12 cellular contexts compared by ENCODE assay signal in genomic region chr4:153038493-153039311, GRCh38.
DNase-seq lines count a peak whose midpoint lies in the region; ATAC-seq, FAIRE-seq and TF ChIP-seq lines count a peak whose summit lies in the region.
"Had no signal": no experiment of that assay in that cellular context is flagged by ENCODE, and none has a peak within 500 bp of the region (broad histone marks: within the 10 kb centered on the region; RNA-seq: fewer than 3 reads in every experiment).

No MANE protein-coding gene starts in this region.

- no peaks in the 10 kb centered on the region for H3K4me1 ChIP-seq in endothelial cell of umbilical vein (ENCODE audit: control insufficient read depth, extremely low read depth, insufficient read depth, low read length)
- peaks cover 2% of the 10 kb centered on the region for H3K4me1 ChIP-seq in prostate gland (replicated peaks)
- H3K4me1 ChIP-seq: ascending aorta had no signal

- BruUV-seq in endothelial cell of umbilical vein (replicated peaks; lab: Mats Ljungman, UMichigan): no TSS peak

- no peak overlapping the region for H3K9ac ChIP-seq in endothelial cell of umbilical vein (replicated peaks; ENCODE audit: extremely low read depth, insufficient read depth, low read length)

- H3K9me3 ChIP-seq in endothelial cell of umbilical vein (replicated peaks; ENCODE audit: control insufficient read depth, insufficient read depth, low read length) (no peaks in the 10 kb centered on the region), prostate gland (no peaks in the 10 kb centered on the region)
- H3K9me3 ChIP-seq: ascending aorta had no signal

- peaks cover 4% of the 10 kb centered on the region for H3K27me3 Mint-ChIP-seq in activated CD8-positive, alpha-beta T cell treated with anti-CD3 and anti-CD28 coated beads for 36 hours

- TF ChIP-seq CTCF in endothelial cell of umbilical vein (IDR thresholded peaks at IDR 0.05; ENCODE audit: extremely low read depth in 1 of 2, insufficient read depth in 1 of 2, low read depth in 1 of 2, low read length in 2 of 2) (no peak), prostate gland (IDR thresholded peaks at IDR 0.05) (no peak)
- no peak for TF ChIP-seq CTCF in activated CD8-positive, alpha-beta T cell treated with anti-CD3 and anti-CD28 coated beads for 36 hours (IDR thresholded peaks at IDR 0.05)

- H3K4me2 ChIP-seq in endothelial cell of umbilical vein (ENCODE audit: insufficient read depth, low read length): no peak overlapping the region

- DNase-seq in NCI-H526 (lab: John Stamatoyannopoulos, UW) (peak; percentile 41 to 50), NCI-H526 treated with DMSO at 0.1 percent for 48 hours (lab: John Stamatoyannopoulos, UW) (no peak), NCI-H510A treated with DMSO at 0.1 percent for 48 hours (lab: John Stamatoyannopoulos, UW) (peak; percentile 94), endothelial cell of umbilical vein (ENCODE audit: low read depth, low spot score) (peak; percentile 15), prostate gland (ENCODE audit: low spot score) (peak; percentile 42), COLO829 (ENCODE audit: low spot score) (no peak)
- no peak for DNase-seq in activated CD8-positive, alpha-beta T cell treated with anti-CD3 and anti-CD28 coated beads for 36 hours
- DNase-seq: Calu3; stimulated activated CD4-positive, alpha-beta T cell treated with anti-CD3 and anti-CD28 coated beads, Interleukin-1b, Interleukin-23, amount 100 ng/mL, for 48 hours; trophoblast cell had no signal

- H2AFZ ChIP-seq in endothelial cell of umbilical vein (ENCODE audit: low read depth, low read length): no peak overlapping the region

- no peak overlapping the region for H3K27ac Mint-ChIP-seq in activated CD8-positive, alpha-beta T cell treated with anti-CD3 and anti-CD28 coated beads for 36 hours

- ATAC-seq in activated CD8-positive, alpha-beta T cell treated with anti-CD3 and anti-CD28 coated beads for 36 hours: no peak
- ATAC-seq in GM18907 (IDR thresholded peaks at IDR 0.05; ENCODE audit: unreplicated experiment): no peak

- dilution Hi-C loops in endothelial cell of umbilical vein (cut with MboI; ENCODE audit: extremely low pct_ligation_motif_present, low sequenced_read_pairs): no loop called here

- H3K4me3 ChIP-seq in endothelial cell of umbilical vein (replicated peaks in 1 of 3; ENCODE audit: insufficient read depth in 1 of 3, low read depth in 1 of 3, low read length in 3 of 3): no peak overlapping the region
- no peak overlapping the region for H3K4me3 ChIP-seq in prostate gland
- H3K4me3 ChIP-seq: ascending aorta had no signal

- no peak overlapping the region for H3K4me3 Mint-ChIP-seq in activated CD8-positive, alpha-beta T cell treated with anti-CD3 and anti-CD28 coated beads for 36 hours

- no peaks in the 10 kb centered on the region for H3K9me1 ChIP-seq in endothelial cell of umbilical vein (replicated peaks; ENCODE audit: control insufficient read depth, extremely low read depth, insufficient read depth, low read length)

- intact Hi-C loops in endothelial cell of umbilical vein (cut with micrococcal nuclease): no loop called here
- intact Hi-C loops in prostate gland (cut with DNase I): no loop called here
- intact Hi-C loops in activated CD8-positive, alpha-beta T cell treated with anti-CD3 and anti-CD28 coated beads for 36 hours (cut with micrococcal nuclease): no loop called here

- no peaks in the 10 kb centered on the region for H3K36me3 Mint-ChIP-seq in activated CD8-positive, alpha-beta T cell treated with anti-CD3 and anti-CD28 coated beads for 36 hours (ENCODE audit: low read depth)

- H3K27me3 ChIP-seq in endothelial cell of umbilical vein (ENCODE audit: control insufficient read depth in 2 of 2, insufficient read depth in 2 of 2, low read length in 2 of 2): peaks cover 2% of the 10 kb centered on the region in 2 experiments
- no peaks in the 10 kb centered on the region for H3K27me3 ChIP-seq in prostate gland (replicated peaks; ENCODE audit: insufficient read depth)
- H3K27me3 ChIP-seq: ascending aorta had no signal

- no peaks in the 10 kb centered on the region for H3K9me3 Mint-ChIP-seq in activated CD8-positive, alpha-beta T cell treated with anti-CD3 and anti-CD28 coated beads for 36 hours

- no peaks in the 10 kb centered on the region for H3K79me2 ChIP-seq in endothelial cell of umbilical vein (ENCODE audit: control insufficient read depth, insufficient read depth, low read length)

- peak; percentile 24 for FAIRE-seq in endothelial cell of umbilical vein (lab: Jason Lieb, UNC)

- H3K4me1 Mint-ChIP-seq in activated CD8-positive, alpha-beta T cell treated with anti-CD3 and anti-CD28 coated beads for 36 hours (ENCODE audit: low read depth): no peaks in the 10 kb centered on the region

- no peaks in the 10 kb centered on the region for H4K20me1 ChIP-seq in endothelial cell of umbilical vein (replicated peaks; ENCODE audit: control insufficient read depth, extremely low read depth, insufficient read depth, low read length)

- H3K27ac ChIP-seq in endothelial cell of umbilical vein (ENCODE audit: insufficient read depth, low read depth, low read length) (no peak overlapping the region), prostate gland (peak overlapping the region in 1 of 2 donors; percentile 52)
- H3K27ac ChIP-seq: ascending aorta had no signal

- POLR2A ChIA-PET in endothelial cell of umbilical vein (lab: Charles Lee): no interaction called here
- POLR2A ChIA-PET in activated CD8-positive, alpha-beta T cell treated with anti-CD3 and anti-CD28 coated beads for 36 hours (lab: Charles Lee): interaction anchor here (0.6 to 1.4 kb wide), 3 partner anchors 13 to 468 kb away, joined by 3 read pairs; no protein-coding TSS in a partner anchor

- H3K36me3 ChIP-seq in endothelial cell of umbilical vein (ENCODE audit: control insufficient read depth in 2 of 2, extremely low read depth in 1 of 2, insufficient read depth in 2 of 2, low read length in 2 of 2) (no peaks in the 10 kb centered on the region), prostate gland (no peaks in the 10 kb centered on the region)
- H3K36me3 ChIP-seq: ascending aorta had no signal

- CTCF ChIA-PET in endothelial cell of umbilical vein (lab: Charles Lee): no interaction called here
- CTCF ChIA-PET in activated CD8-positive, alpha-beta T cell treated with anti-CD3 and anti-CD28 coated beads for 36 hours (lab: Charles Lee): no interaction called here

- 56% methylated on average over 11 of the region's 11 CpGs for WGBS in prostate gland

- TF ChIP-seq POLR2A in endothelial cell of umbilical vein (IDR thresholded peaks at IDR 0.05; ENCODE audit: low read depth, low read length): no peak
- TF ChIP-seq POLR2A in prostate gland (IDR thresholded peaks at IDR 0.05): no peak

TF ChIP-seq in endothelial cell of umbilical vein, 7 proteins besides CTCF, POLR2A, EP300 and RAD21:
- no peak for TF ChIP-seq GATA2 (IDR thresholded peaks at IDR 0.05; ENCODE audit: insufficient read depth, insufficient read length, low read depth, low read length)
- TF ChIP-seq MYC (IDR thresholded peaks at IDR 0.05; ENCODE audit: low read depth, low read length): no peak
- no peak for TF ChIP-seq JUN (IDR thresholded peaks at IDR 0.05; ENCODE audit: borderline replicate concordance, insufficient read depth, insufficient read length, low read depth)
- no peak for TF ChIP-seq FOS (IDR thresholded peaks at IDR 0.05; ENCODE audit: borderline replicate concordance, insufficient read depth, low read length)
- no peak for TF ChIP-seq EZH2 (IDR thresholded peaks at IDR 0.05; ENCODE audit: borderline replicate concordance, low read depth, low read length, severe bottlenecking)
- no peak for TF ChIP-seq MAX (IDR thresholded peaks at IDR 0.05; ENCODE audit: insufficient read depth, insufficient read length)
- TF ChIP-seq POLR2AphosphoS5 (IDR thresholded peaks at IDR 0.05; ENCODE audit: insufficient read depth, low read depth, low read length): no peak
TF ChIP-seq in endothelial cell of umbilical vein: peak in this region for 0.

Comparison
In these comparisons a context has a peak if more than half of its experiments do, and no peak if none do; other contexts are left out.
1. DNase-seq: peak in NCI-H526 (2 of 2), NCI-H510A treated with DMSO at 0.1 percent for 48 hours (single experiment), endothelial cell of umbilical vein (single experiment) and prostate gland (single experiment); none in NCI-H526 treated with DMSO at 0.1 percent for 48 hours (single experiment), COLO829 (single experiment) and activated CD8-positive, alpha-beta T cell treated with anti-CD3 and anti-CD28 coated beads for 36 hours (single experiment).